ENCODE assay signal across 22 cellular contexts in genomic region chr1:19712928-19713327, GRCh38. TPM values are rescaled to one million over a fixed set of nuclear protein-coding genes. Genes with fewer than 3 reads are reported as not detected.
DNase-seq lines count a peak whose midpoint lies in the region; ATAC-seq, FAIRE-seq and TF ChIP-seq lines count a peak whose summit lies in the region.
"Had no signal": no experiment of that assay in that cellular context is flagged by ENCODE, and none has a peak within 500 bp of the region (broad histone marks: within the 10 kb centered on the region; RNA-seq: fewer than 3 reads in every experiment).

No MANE protein-coding gene starts in this region.

- peak; percentile 59 for FAIRE-seq in GM12891 (lab: Jason Lieb, UNC)
- no peak for FAIRE-seq in kidney (lab: Jason Lieb, UNC)
- FAIRE-seq: RCC 7860 had no signal

- H3K27me3 ChIP-seq in adrenal gland = no peaks in the 10 kb centered on the region
- H3K27me3 ChIP-seq: MG63, SJCRH30 had no signal

- no peaks in the 10 kb centered on the region for H3K4me1 ChIP-seq in kidney (ENCODE audit: control insufficient read depth in 1 of 2, insufficient read depth in 1 of 2, low read depth in 1 of 2, low read length in 2 of 2)
- peaks cover 0 to 5% of the 10 kb centered on the region in 2 donors for H3K4me1 ChIP-seq in adrenal gland (replicated peaks in 1 of 2)
- H3K4me1 ChIP-seq: SJCRH30 had no signal

- peaks cover 13% of the 10 kb centered on the region for H3K36me3 Mint-ChIP-seq in activated naive CD4-positive, alpha-beta T cell treated with anti-CD3 and anti-CD28 coated beads for 36 hours (ENCODE audit: low read depth)
- H3K36me3 Mint-ChIP-seq in activated naive CD4-positive, alpha-beta T cell treated with anti-CD3 and anti-CD28 coated beads, Interleukin-2, amount 50 U/mL, for 72 hours = peaks cover 6 to 27% of the 10 kb centered on the region in 2 donors

- H3K9me3 ChIP-seq in kidney (ENCODE audit: control insufficient read depth in 1 of 2, low read length in 2 of 2) (no peaks in the 10 kb centered on the region), adrenal gland (replicated peaks in 1 of 3) (no peaks in the 10 kb centered on the region)
- H3K9me3 ChIP-seq: Caco-2, MG63, SJCRH30 had no signal

- no peaks in the 10 kb centered on the region for H3K27me3 Mint-ChIP-seq in activated naive CD4-positive, alpha-beta T cell treated with anti-CD3 and anti-CD28 coated beads for 36 hours (ENCODE audit: low read depth)
- H3K27me3 Mint-ChIP-seq: CD4-positive, alpha-beta memory T cell had no signal

- TF ChIP-seq POLR2A in GM12891 (IDR thresholded peaks at IDR 0.05; ENCODE audit: low read depth, low read length) (no peak), adrenal gland (IDR thresholded peaks at IDR 0.05) (no peak)

- no peak overlapping the region for H3K4me3 Mint-ChIP-seq in activated naive CD4-positive, alpha-beta T cell treated with anti-CD3 and anti-CD28 coated beads for 36 hours
- H3K4me3 Mint-ChIP-seq: CD4-positive, alpha-beta memory T cell had no signal

- no peak for ATAC-seq in activated naive CD4-positive, alpha-beta T cell treated with anti-CD3 and anti-CD28 coated beads, Interleukin-2, amount 50 U/mL, for 72 hours

- H3K36me3 ChIP-seq in kidney (ENCODE audit: control insufficient read depth in 1 of 2, insufficient read depth in 2 of 2, low read length in 2 of 2) = no peaks in the 10 kb centered on the region
- H3K36me3 ChIP-seq in adrenal gland (replicated peaks in 1 of 2) = no peaks in the 10 kb centered on the region
- H3K36me3 ChIP-seq: MG63, SJCRH30 had no signal

- CTCF ChIA-PET in activated naive CD4-positive, alpha-beta T cell treated with anti-CD3 and anti-CD28 coated beads for 36 hours (lab: Charles Lee) = interaction anchor here (1.4 to 12.1 kb wide), 3 partner anchors 9 to 51 kb away, joined by 3 to 215 read pairs (median 15); partner anchors contain the start of gene HTR6

- no peak overlapping the region for H3K9ac ChIP-seq in kidney (ENCODE audit: low read length in 2 of 2)

- 70 to 84% (median 75%) methylated on average over 3 to 4 of the region's 4 CpGs for WGBS in adrenal gland, 4 donors

- intact Hi-C loops in activated naive CD4-positive, alpha-beta T cell treated with anti-CD3 and anti-CD28 coated beads for 36 hours (cut with micrococcal nuclease) = loop anchor here (5.0 to 10.0 kb wide), 2 partner anchors 612 to 761 kb away; no protein-coding TSS in a partner anchor
- intact Hi-C loops in kidney (cut with DNase I) (no loop called here), adrenal gland (cut with DNase I) (no loop called here)

- in situ Hi-C loops in SK-MEL-5 (cut with HindIII; ENCODE audit: low pct_unique_long_range_greater_than_20kb, low sequenced_read_pairs) = no loop called here

- TF ChIP-seq CTCF in kidney (IDR thresholded peaks at IDR 0.05; ENCODE audit: borderline replicate concordance, extremely low read depth, insufficient read depth) (no peak), adrenal gland (IDR thresholded peaks at IDR 0.05) (no peak)

- H3K27ac ChIP-seq in kidney (ENCODE audit: low read depth in 2 of 2, low read length in 2 of 2) (no peak overlapping the region), adrenal gland (no peak overlapping the region)
- H3K27ac ChIP-seq: SJCRH30 had no signal

- no peak overlapping the region for H3K4me3 ChIP-seq in kidney (ENCODE audit: low read length in 2 of 2)
- no peak overlapping the region for H3K4me3 ChIP-seq in adrenal gland
- H3K4me3 ChIP-seq: MG63, SJCRH30 had no signal

- DNase-seq in activated naive CD4-positive, alpha-beta T cell treated with anti-CD3 and anti-CD28 coated beads for 36 hours = peak; percentile 18
- DNase-seq in activated naive CD4-positive, alpha-beta T cell treated with anti-CD3 and anti-CD28 coated beads, Interleukin-2, amount 50 U/mL, for 72 hours (ENCODE audit: low spot score in 2 of 2) = no peak
- no peak for DNase-seq in GM12891 (ENCODE audit: insufficient read length, low spot score)
- DNase-seq in SK-MEL-5 (ENCODE audit: low read depth, low spot score) = peak; percentile 35
- peak; percentile 34 for DNase-seq in kidney
- DNase-seq in adrenal gland = no peak
- no peak for DNase-seq in islet precursor cell
- DNase-seq: Caco-2; CD4-positive, alpha-beta memory T cell; DMS 273 treated with DMSO at 0.1 percent for 48 hours; DMS79 treated with DMSO at 0.1 percent for 48 hours; H7; MG63; NCI-H1417 treated with DMSO at 0.1 percent for 48 hours; NCI-H187; NCI-H446 treated with DMSO at 0.1 percent for 48 hours; NCI-H526 treated with DMSO at 0.1 percent for 48 hours; OCI-M1; SJCRH30 had no signal

- H3K4me1 Mint-ChIP-seq in activated naive CD4-positive, alpha-beta T cell treated with anti-CD3 and anti-CD28 coated beads for 36 hours (ENCODE audit: low read depth) = peaks cover 38% of the 10 kb centered on the region

- H3K9me3 Mint-ChIP-seq in activated naive CD4-positive, alpha-beta T cell treated with anti-CD3 and anti-CD28 coated beads for 36 hours = no peaks in the 10 kb centered on the region
- peaks cover 3 to 13% of the 10 kb centered on the region in 2 donors for H3K9me3 Mint-ChIP-seq in activated naive CD4-positive, alpha-beta T cell treated with anti-CD3 and anti-CD28 coated beads, Interleukin-2, amount 50 U/mL, for 72 hours
- H3K9me3 Mint-ChIP-seq: CD4-positive, alpha-beta memory T cell had no signal

- H3K27ac Mint-ChIP-seq in activated naive CD4-positive, alpha-beta T cell treated with anti-CD3 and anti-CD28 coated beads for 36 hours = peak overlapping the region; percentile 65
- no peak overlapping the region for H3K27ac Mint-ChIP-seq in activated naive CD4-positive, alpha-beta T cell treated with anti-CD3 and anti-CD28 coated beads, Interleukin-2, amount 50 U/mL, for 72 hours
- H3K27ac Mint-ChIP-seq: CD4-positive, alpha-beta memory T cell had no signal

TF ChIP-seq in GM12891, 5 proteins besides CTCF, POLR2A, EP300 and RAD21:
- TF ChIP-seq SPI1 (IDR thresholded peaks at IDR 0.05; ENCODE audit: low read depth, low read length) (no peak), POU2F2 (IDR thresholded peaks at IDR 0.05; ENCODE audit: low read depth, low read length) (no peak), TAF1 (IDR thresholded peaks at IDR 0.05; ENCODE audit: low read depth, low read length) (no peak), POLR2AphosphoS5 (IDR thresholded peaks at IDR 0.05; ENCODE audit: low read depth, low read length) (no peak), PAX5 (IDR thresholded peaks at IDR 0.05; ENCODE audit: insufficient read depth, low read length, severe bottlenecking) (no peak)
TF ChIP-seq in GM12891: peak in this region for 0.

RNA-seq across cellular contexts. Expression of gene HTR6, which starts 48.3 kb away (rescaled TPM):
- under 1 TPM; 0.19 to 0.37 TPM for total RNA-seq in activated naive CD4-positive, alpha-beta T cell treated with anti-CD3 and anti-CD28 coated beads for 36 hours
- under 1 TPM; 0.11 to 0.68 TPM for total RNA-seq in activated naive CD4-positive, alpha-beta T cell treated with anti-CD3 and anti-CD28 coated beads, Interleukin-2, amount 50 U/mL, for 72 hours
- 0.32 TPM for polyA plus RNA-seq in GM12891 (2012; ENCODE audit: low read depth, missing spikeins)
- total RNA-seq in SK-MEL-5 (2014; rRNA removed; shearing (Covaris generic)) = 0.16 and 0.29 TPM in 2 replicates
- polyA plus RNA-seq in SK-MEL-5 (2015; cell fraction: cytosol; rRNA removed) = 1.9 and 3.0 TPM in 2 replicates
- polyA plus RNA-seq in SK-MEL-5 (2015; cell fraction: nucleus; rRNA removed) = 0.20 and 0.51 TPM in 2 replicates
- total RNA-seq in kidney (not detected), adrenal gland (not detected)
- polyA plus RNA-seq in kidney (ENCODE audit: insufficient read depth, low read depth, low replicate concordance) (not detected), adrenal gland (not detected)
- total RNA-seq: Caco-2, LHCN-M2, SJCRH30 had no signal
- polyA plus RNA-seq: BJ had no signal

Comparison
In these comparisons a context has a peak if more than half of its experiments do, and no peak if none do; other contexts are left out.
1. DNase-seq: peak in activated naive CD4-positive, alpha-beta T cell treated with anti-CD3 and anti-CD28 coated beads for 36 hours (single experiment), SK-MEL-5 (single experiment) and kidney (single experiment); none in activated naive CD4-positive, alpha-beta T cell treated with anti-CD3 and anti-CD28 coated beads, Interleukin-2, amount 50 U/mL, for 72 hours (0 of 2), GM12891 (single experiment), adrenal gland (0 of 7) and islet precursor cell (single experiment).